ENCODE assay signal across 6 cellular contexts in the genomic region with DNA sequence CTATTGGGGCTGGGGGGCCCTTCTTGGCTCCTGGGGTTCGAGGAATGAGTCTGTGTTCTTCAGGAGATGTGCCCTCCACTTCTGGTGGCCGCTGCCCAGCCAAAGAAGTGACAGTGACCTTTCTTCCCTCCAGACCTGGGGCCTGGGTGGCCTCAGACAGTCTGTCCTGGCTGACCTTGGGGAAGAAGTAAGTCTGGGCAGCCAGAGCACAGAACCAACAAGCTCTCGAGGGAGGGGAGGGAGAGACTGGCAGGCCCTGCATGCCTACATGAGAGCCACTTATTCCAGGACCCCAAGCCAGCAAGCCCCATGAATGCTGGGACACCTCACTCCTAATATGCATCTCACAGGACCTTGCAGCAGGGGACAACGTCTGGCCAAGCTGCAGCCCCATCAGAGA.
"Had no signal": no experiment of that assay in that cellular context is flagged by ENCODE, and none has a peak within 500 bp of the region (broad histone marks: within the 10 kb centered on the region; RNA-seq: fewer than 3 reads in every experiment).

No MANE protein-coding gene starts in this region.

- H3K27ac ChIP-seq: HL-60 had no signal

- DNase-seq: H7, HCEC 1CT, KBM-7 had no signal

- H2AFZ ChIP-seq: GM23338 had no signal

- ATAC-seq: GM23338, HepG2 had no signal

- H3K4me2 ChIP-seq: GM23338 had no signal

- H3K4me3 ChIP-seq: GM23338 had no signal
